8 cellular contexts compared by ENCODE assay signal in the genomic region with DNA sequence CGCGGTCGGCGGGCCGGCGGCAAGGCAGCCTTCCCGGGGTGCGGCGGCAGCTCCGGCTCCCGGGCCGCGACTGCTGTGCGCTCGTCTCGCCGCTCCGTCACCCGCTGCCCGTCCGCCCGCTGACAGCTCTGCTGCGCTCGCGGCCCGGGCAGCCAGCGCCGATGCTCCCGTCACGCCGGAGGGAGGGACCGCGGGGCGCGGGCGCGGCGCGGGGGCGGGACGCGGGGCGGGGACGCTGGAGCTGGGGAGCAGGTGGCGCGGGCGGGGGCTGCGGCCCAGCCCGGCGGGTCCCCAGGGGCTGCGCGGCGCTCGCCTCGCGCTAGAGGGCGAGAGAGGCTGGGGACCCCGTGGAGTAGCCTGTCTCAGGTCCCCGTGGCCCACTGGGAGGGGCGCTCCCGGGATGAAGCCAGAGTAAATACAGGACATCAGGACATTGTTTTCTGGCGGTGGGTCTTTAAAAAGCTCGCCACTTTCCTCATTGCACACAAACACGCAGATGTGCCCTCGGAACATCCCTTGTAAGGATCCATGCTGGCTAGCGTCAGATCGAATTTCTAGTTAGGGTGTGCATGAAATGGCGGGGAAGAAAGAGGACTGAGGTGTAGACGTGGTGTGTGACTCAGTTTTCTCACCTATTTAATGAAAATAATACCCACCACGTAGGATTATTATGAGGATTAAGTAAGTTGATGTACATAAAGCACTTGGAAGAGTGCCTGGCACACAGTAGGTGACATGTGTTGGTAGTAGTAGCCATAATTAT. TPM values are rescaled to one million over a fixed set of nuclear protein-coding genes. Genes with fewer than 3 reads are reported as not detected.
A peak's percentile ranks its signal among the peaks of the same experiment; 100 is the strongest.
DNase-seq lines count a peak whose midpoint lies in the region; ATAC-seq, FAIRE-seq and TF ChIP-seq lines count a peak whose summit lies in the region.

A gene with protein sequence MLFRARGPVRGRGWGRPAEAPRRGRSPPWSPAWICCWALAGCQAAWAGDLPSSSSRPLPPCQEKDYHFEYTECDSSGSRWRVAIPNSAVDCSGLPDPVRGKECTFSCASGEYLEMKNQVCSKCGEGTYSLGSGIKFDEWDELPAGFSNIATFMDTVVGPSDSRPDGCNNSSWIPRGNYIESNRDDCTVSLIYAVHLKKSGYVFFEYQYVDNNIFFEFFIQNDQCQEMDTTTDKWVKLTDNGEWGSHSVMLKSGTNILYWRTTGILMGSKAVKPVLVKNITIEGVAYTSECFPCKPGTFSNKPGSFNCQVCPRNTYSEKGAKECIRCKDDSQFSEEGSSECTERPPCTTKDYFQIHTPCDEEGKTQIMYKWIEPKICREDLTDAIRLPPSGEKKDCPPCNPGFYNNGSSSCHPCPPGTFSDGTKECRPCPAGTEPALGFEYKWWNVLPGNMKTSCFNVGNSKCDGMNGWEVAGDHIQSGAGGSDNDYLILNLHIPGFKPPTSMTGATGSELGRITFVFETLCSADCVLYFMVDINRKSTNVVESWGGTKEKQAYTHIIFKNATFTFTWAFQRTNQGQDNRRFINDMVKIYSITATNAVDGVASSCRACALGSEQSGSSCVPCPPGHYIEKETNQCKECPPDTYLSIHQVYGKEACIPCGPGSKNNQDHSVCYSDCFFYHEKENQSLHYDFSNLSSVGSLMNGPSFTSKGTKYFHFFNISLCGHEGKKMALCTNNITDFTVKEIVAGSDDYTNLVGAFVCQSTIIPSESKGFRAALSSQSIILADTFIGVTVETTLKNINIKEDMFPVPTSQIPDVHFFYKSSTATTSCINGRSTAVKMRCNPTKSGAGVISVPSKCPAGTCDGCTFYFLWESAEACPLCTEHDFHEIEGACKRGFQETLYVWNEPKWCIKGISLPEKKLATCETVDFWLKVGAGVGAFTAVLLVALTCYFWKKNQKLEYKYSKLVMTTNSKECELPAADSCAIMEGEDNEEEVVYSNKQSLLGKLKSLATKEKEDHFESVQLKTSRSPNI (minus strand): TSS at position 130 of the 763 bp plus-strand sequence. CDS start 141 bp downstream, outside the sequence.

- no peaks in the 10 kb centered on the region for H3K9me3 ChIP-seq in right atrium auricular region

- peak; percentile 72 for TF ChIP-seq CTCF in GM12872 (IDR thresholded peaks at IDR 0.05; ENCODE audit: insufficient read depth, low read depth, low read length)
- peak; percentile 35 to 69 for TF ChIP-seq CTCF in right atrium auricular region (IDR thresholded peaks at IDR 0.05)

- H3K4me1 ChIP-seq in right atrium auricular region, result peaks cover 0 to 19% of the 10 kb centered on the region in 2 donors

- H3K27me3 ChIP-seq in right atrium auricular region, result no peaks in the 10 kb centered on the region

- peak; percentile 94 for ATAC-seq in HG02571 (IDR thresholded peaks at IDR 0.05; ENCODE audit: unreplicated experiment)

- H3K27ac ChIP-seq in angular gyrus (ENCODE audit: low read depth, low read length) (peak within 1 kb of the TSS; percentile 91), right atrium auricular region (peak within 1 kb of the TSS; percentile 69 to 71)

- peak; percentile 97 for FAIRE-seq in urothelium cell line (lab: Jason Lieb, UNC)

- DNase-seq in NCI-H1105 (lab: John Stamatoyannopoulos, UW), result peak; percentile 91
- peak; percentile 47 to 80 (median 62) for DNase-seq in T-helper 1 cell
- DNase-seq in right atrium auricular region (ENCODE audit: low spot score), result peak; percentile 60
- no peak for DNase-seq in pulmonary artery endothelial cell (ENCODE audit: low read depth, low spot score)
- peak; percentile 97 for DNase-seq in urothelium cell line (ENCODE audit: low spot score)

- H3K4me3 ChIP-seq in right atrium auricular region, result peak within 1 kb of the TSS; percentile 67 to 73

- H3K36me3 ChIP-seq in right atrium auricular region, result no peaks in the 10 kb centered on the region

RNA-seq across cellular contexts. Expression of the gene that starts here (rescaled TPM):
- total RNA-seq in right atrium auricular region (1 to 10 TPM; 4.0 to 9.1 TPM), pulmonary artery endothelial cell (26.0 and 46.4 TPM in 2 replicates)
